Comparison of ENCODE assay signal across 1 cellular context in the genomic region with DNA sequence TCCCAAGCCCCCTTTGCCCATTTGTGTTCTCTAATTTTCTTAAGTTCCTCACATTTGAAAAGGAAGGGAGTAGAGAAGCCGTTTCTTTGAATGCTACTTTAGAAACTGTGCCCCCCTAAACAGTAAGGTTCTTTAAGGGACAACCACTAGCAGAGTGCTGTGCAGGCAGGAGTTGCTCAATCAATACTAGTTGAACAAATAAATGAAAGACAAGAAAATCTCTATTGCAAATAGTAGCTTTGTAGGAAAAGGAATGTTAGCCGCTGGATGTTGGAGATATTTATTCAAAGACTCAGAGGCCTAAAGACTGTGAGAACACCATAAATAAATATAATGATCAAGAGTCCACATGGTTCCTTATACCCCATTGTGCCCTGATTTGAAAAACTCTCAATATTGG.
TF ChIP-seq lines count a peak whose summit lies in the region.

No MANE protein-coding gene starts in this region.

TF ChIP-seq in HepG2, 621 proteins besides CTCF, POLR2A, EP300 and RAD21 (continued from another document and continues in another):
- TF ChIP-seq, protein P1, sequence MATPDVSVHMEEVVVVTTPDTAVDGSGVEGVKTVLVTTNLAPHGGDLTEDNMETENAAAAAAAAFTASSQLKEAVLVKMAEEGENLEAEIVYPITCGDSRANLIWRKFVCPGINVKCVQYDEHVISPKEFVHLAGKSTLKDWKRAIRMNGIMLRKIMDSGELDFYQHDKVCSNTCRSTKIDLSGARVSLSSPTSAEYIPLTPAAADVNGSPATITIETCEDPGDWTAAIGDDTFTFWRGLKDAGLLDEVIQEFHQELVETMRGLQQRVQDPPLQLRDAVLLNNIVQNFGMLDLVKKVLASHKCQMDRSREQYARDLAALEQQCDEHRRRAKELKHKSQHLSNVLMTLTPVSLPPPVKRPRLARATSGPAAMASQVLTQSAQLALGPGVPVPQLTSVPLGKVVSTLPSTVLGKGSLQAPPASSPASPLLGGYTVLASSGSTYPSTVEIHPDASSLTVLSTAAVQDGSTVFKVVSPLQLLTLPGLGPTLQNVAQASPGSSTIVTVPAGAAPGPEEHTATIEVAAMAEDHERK (CRISPR knock-in tag; IDR thresholded peaks at IDR 0.05; ENCODE audit: low read depth): no peak
- no peak for TF ChIP-seq ZNF841 (CRISPR knock-in tag; IDR thresholded peaks at IDR 0.05; ENCODE audit: borderline replicate concordance)
- TF ChIP-seq CHD4 (IDR thresholded peaks at IDR 0.05; ENCODE audit: borderline replicate concordance, low read length): no peak; the same call in 1 of the 2 replicates
- TF ChIP-seq ZSCAN20 (CRISPR knock-in tag; IDR thresholded peaks at IDR 0.05; ENCODE audit: borderline replicate concordance): no peak
- TF ChIP-seq ADNP (CRISPR knock-in tag; IDR thresholded peaks at IDR 0.05): no peak
- no peak for TF ChIP-seq CCAR2 (optimal IDR thresholded peaks at IDR 0.05; ENCODE audit: low read depth, low read length)
- TF ChIP-seq ZNF343 (CRISPR knock-in tag; IDR thresholded peaks at IDR 0.05): no peak
- TF ChIP-seq TIGD3 (CRISPR knock-in tag; IDR thresholded peaks at IDR 0.05; ENCODE audit: borderline replicate concordance): no peak
- no peak for TF ChIP-seq ZNF430 (CRISPR knock-in tag; IDR thresholded peaks at IDR 0.05)
- TF ChIP-seq ZNF33B (CRISPR knock-in tag; IDR thresholded peaks at IDR 0.05): no peak
- no peak for TF ChIP-seq ZNF234 (CRISPR knock-in tag; conservative IDR thresholded peaks at IDR 0.05)
- TF ChIP-seq SP2 (CRISPR knock-in tag; IDR thresholded peaks at IDR 0.05): no peak
- TF ChIP-seq DNMT1 (CRISPR knock-in tag; IDR thresholded peaks at IDR 0.05): no peak
- no peak for TF ChIP-seq ZNF790 (CRISPR knock-in tag; IDR thresholded peaks at IDR 0.05; ENCODE audit: borderline replicate concordance)
- peak; percentile 76; the same call in 1 of the 2 replicates for TF ChIP-seq ONECUT2 (CRISPR knock-in tag; IDR thresholded peaks at IDR 0.05)
- no peak for TF ChIP-seq ZNF607 (CRISPR knock-in tag; IDR thresholded peaks at IDR 0.05; ENCODE audit: borderline replicate concordance)
- TF ChIP-seq, protein P2, sequence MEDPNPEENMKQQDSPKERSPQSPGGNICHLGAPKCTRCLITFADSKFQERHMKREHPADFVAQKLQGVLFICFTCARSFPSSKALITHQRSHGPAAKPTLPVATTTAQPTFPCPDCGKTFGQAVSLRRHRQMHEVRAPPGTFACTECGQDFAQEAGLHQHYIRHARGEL (CRISPR knock-in tag; IDR thresholded peaks at IDR 0.05): no peak
- TF ChIP-seq ZNF7 (CRISPR knock-in tag; IDR thresholded peaks at IDR 0.05): no peak
- TF ChIP-seq, protein P3, sequence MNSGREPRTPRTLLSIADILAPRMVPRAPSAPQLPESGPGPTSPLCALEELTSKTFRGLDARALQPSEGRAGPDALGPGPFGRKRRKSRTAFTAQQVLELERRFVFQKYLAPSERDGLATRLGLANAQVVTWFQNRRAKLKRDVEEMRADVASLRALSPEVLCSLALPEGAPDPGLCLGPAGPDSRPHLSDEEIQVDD (CRISPR knock-in tag; IDR thresholded peaks at IDR 0.05; ENCODE audit: borderline replicate concordance): no peak
- TF ChIP-seq ZMYM3 (CRISPR knock-in tag; IDR thresholded peaks at IDR 0.05): no peak
- peak; percentile 70; the same call in 1 of the 2 replicates for TF ChIP-seq SOX5 (CRISPR knock-in tag; IDR thresholded peaks at IDR 0.05; ENCODE audit: borderline replicate concordance)
- TF ChIP-seq ZNF101 (CRISPR knock-in tag; IDR thresholded peaks at IDR 0.05; ENCODE audit: borderline replicate concordance, low read depth): no peak
- TF ChIP-seq ZNF761 (CRISPR knock-in tag; conservative IDR thresholded peaks at IDR 0.05): no peak
- no peak for TF ChIP-seq MTF1 (CRISPR knock-in tag; IDR thresholded peaks at IDR 0.05)
- no peak for TF ChIP-seq NBN (conservative IDR thresholded peaks at IDR 0.05)
- no peak for TF ChIP-seq ZNF563 (CRISPR knock-in tag; IDR thresholded peaks at IDR 0.05)
- no peak for TF ChIP-seq SMYD3 (CRISPR knock-in tag; IDR thresholded peaks at IDR 0.05)
- TF ChIP-seq FOXO1 (CRISPR knock-in tag; IDR thresholded peaks at IDR 0.05): no peak
- no peak for TF ChIP-seq NR2F1 (CRISPR knock-in tag; IDR thresholded peaks at IDR 0.05)
- TF ChIP-seq KDM5A (IDR thresholded peaks at IDR 0.05; ENCODE audit: borderline replicate concordance, low read length): no peak
- TF ChIP-seq ZNF710 (CRISPR knock-in tag; IDR thresholded peaks at IDR 0.05; ENCODE audit: borderline replicate concordance): peak; percentile 96
- TF ChIP-seq ZSCAN22 (CRISPR knock-in tag; IDR thresholded peaks at IDR 0.05): no peak
- no peak for TF ChIP-seq ZBTB38 (CRISPR knock-in tag; IDR thresholded peaks at IDR 0.05)
- TF ChIP-seq, protein P4, sequence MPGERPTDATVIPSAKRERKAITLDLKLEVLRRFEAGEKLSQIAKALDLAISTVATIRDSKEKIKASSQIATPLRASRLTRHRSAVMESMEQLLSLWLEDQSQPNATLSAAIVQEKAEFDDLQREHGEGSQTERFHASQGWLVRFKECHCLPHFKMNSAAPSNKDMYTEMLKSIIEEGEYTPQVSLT (CRISPR knock-in tag; IDR thresholded peaks at IDR 0.05; ENCODE audit: borderline replicate concordance, low read depth): no peak
- TF ChIP-seq ZNF354B (CRISPR knock-in tag; IDR thresholded peaks at IDR 0.05): no peak
- no peak for TF ChIP-seq KDM3A (CRISPR knock-in tag; IDR thresholded peaks at IDR 0.05; ENCODE audit: low read depth)
- TF ChIP-seq NCOA2 (CRISPR knock-in tag; IDR thresholded peaks at IDR 0.05): peak; percentile 69
- no peak for TF ChIP-seq GATA4 (IDR thresholded peaks at IDR 0.05; ENCODE audit: borderline replicate concordance, low read depth)
- no peak for TF ChIP-seq ZBTB33 (CRISPR knock-in tag; IDR thresholded peaks at IDR 0.05)
- no peak for TF ChIP-seq PHF5A (CRISPR knock-in tag; IDR thresholded peaks at IDR 0.05; ENCODE audit: low read depth, unreplicated experiment)
- TF ChIP-seq, protein P5, sequence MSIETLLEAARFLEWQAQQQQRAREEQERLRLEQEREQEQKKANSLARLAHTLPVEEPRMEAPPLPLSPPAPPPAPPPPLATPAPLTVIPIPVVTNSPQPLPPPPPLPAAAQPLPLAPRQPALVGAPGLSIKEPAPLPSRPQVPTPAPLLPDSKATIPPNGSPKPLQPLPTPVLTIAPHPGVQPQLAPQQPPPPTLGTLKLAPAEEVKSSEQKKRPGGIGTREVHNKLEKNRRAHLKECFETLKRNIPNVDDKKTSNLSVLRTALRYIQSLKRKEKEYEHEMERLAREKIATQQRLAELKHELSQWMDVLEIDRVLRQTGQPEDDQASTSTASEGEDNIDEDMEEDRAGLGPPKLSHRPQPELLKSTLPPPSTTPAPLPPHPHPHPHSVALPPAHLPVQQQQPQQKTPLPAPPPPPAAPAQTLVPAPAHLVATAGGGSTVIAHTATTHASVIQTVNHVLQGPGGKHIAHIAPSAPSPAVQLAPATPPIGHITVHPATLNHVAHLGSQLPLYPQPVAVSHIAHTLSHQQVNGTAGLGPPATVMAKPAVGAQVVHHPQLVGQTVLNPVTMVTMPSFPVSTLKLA (IDR thresholded peaks at IDR 0.05): no peak
- no peak for TF ChIP-seq ZNF460 (CRISPR knock-in tag; IDR thresholded peaks at IDR 0.05; ENCODE audit: borderline replicate concordance)
- TF ChIP-seq GPN1 (CRISPR knock-in tag; IDR thresholded peaks at IDR 0.05; ENCODE audit: borderline replicate concordance): no peak
- no peak for TF ChIP-seq SNAPC5 (CRISPR knock-in tag; IDR thresholded peaks at IDR 0.05; ENCODE audit: borderline replicate concordance)
- no peak for TF ChIP-seq JUNB (CRISPR knock-in tag; IDR thresholded peaks at IDR 0.05; ENCODE audit: borderline replicate concordance)
- no peak for TF ChIP-seq REXO4 (CRISPR knock-in tag; IDR thresholded peaks at IDR 0.05; ENCODE audit: borderline replicate concordance)
- no peak for TF ChIP-seq NFE2L2 (IDR thresholded peaks at IDR 0.05; ENCODE audit: low read length)
- TF ChIP-seq PAWR (CRISPR knock-in tag; IDR thresholded peaks at IDR 0.05; ENCODE audit: borderline replicate concordance): no peak
- no peak for TF ChIP-seq RBFOX2 (IDR thresholded peaks at IDR 0.05; ENCODE audit: low read depth, low read length)
- TF ChIP-seq GATAD2A (CRISPR knock-in tag; IDR thresholded peaks at IDR 0.05): peak; percentile 95
- TF ChIP-seq FOSL2 (CRISPR knock-in tag; IDR thresholded peaks at IDR 0.05): no peak
- TF ChIP-seq RARA (CRISPR knock-in tag; IDR thresholded peaks at IDR 0.05): no peak
- no peak for TF ChIP-seq ZKSCAN5 (CRISPR knock-in tag; IDR thresholded peaks at IDR 0.05)
- TF ChIP-seq HMG20B (CRISPR knock-in tag; conservative IDR thresholded peaks at IDR 0.05): 0 out of 2 replicates have a peak, but pooled peaks have one; percentile 13
- no peak for TF ChIP-seq ZNF562 (CRISPR knock-in tag; IDR thresholded peaks at IDR 0.05; ENCODE audit: borderline replicate concordance)
- TF ChIP-seq ZNF12 (CRISPR knock-in tag; IDR thresholded peaks at IDR 0.05): no peak
- TF ChIP-seq ZNF331 (CRISPR knock-in tag; IDR thresholded peaks at IDR 0.05): peak; percentile 42; the same call in 1 of the 2 replicates
- no peak for TF ChIP-seq ZNF3 (CRISPR knock-in tag; IDR thresholded peaks at IDR 0.05)
- TF ChIP-seq ZNF615 (CRISPR knock-in tag; IDR thresholded peaks at IDR 0.05; ENCODE audit: borderline replicate concordance): no peak
- TF ChIP-seq, protein P6, sequence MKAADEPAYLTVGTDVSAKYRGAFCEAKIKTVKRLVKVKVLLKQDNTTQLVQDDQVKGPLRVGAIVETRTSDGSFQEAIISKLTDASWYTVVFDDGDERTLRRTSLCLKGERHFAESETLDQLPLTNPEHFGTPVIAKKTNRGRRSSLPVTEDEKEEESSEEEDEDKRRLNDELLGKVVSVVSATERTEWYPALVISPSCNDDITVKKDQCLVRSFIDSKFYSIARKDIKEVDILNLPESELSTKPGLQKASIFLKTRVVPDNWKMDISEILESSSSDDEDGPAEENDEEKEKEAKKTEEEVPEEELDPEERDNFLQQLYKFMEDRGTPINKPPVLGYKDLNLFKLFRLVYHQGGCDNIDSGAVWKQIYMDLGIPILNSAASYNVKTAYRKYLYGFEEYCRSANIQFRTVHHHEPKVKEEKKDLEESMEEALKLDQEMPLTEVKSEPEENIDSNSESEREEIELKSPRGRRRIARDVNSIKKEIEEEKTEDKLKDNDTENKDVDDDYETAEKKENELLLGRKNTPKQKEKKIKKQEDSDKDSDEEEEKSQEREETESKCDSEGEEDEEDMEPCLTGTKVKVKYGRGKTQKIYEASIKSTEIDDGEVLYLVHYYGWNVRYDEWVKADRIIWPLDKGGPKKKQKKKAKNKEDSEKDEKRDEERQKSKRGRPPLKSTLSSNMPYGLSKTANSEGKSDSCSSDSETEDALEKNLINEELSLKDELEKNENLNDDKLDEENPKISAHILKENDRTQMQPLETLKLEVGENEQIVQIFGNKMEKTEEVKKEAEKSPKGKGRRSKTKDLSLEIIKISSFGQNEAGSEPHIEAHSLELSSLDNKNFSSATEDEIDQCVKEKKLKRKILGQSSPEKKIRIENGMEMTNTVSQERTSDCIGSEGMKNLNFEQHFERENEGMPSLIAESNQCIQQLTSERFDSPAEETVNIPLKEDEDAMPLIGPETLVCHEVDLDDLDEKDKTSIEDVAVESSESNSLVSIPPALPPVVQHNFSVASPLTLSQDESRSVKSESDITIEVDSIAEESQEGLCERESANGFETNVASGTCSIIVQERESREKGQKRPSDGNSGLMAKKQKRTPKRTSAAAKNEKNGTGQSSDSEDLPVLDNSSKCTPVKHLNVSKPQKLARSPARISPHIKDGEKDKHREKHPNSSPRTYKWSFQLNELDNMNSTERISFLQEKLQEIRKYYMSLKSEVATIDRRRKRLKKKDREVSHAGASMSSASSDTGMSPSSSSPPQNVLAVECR (CRISPR knock-in tag; IDR thresholded peaks at IDR 0.05; ENCODE audit: borderline replicate concordance): no peak
- TF ChIP-seq NFIC (IDR thresholded peaks at IDR 0.05; ENCODE audit: low read length): peak; percentile 56; the same call in 1 of the 2 replicates
